In the genomic region with DNA sequence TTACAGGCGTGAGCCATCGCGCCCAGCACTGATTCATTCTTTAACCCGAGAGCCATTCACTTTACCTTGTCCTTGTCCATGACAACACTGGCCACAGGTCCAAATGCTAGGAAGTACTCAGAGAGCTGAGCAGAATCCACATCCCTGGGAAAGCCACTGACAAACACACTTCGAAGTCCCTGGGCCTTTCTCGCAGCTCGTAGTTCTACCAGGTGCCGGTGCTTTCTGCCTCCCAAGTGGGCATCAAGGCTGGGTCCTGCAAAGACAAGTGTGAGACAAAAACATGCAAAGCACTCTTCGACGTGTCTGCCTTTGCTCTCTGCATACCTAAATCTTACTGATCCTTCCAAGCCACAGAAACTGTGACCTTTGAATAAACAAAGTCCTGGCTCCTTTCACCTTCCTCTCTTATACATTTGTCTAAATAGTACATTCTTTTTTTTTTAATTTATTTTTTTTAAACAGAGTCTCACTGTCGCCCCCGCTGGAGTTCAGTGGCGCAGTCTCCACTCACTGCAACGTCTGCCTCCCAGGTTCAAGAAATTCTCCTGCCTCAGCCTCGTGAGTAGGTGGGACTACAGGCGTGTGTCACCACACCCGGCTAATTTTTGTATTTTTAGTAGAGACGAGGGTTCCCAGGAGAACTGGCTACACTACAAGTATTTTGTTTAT, we compare ENCODE assay signal across 2 cellular contexts.
TF ChIP-seq lines count a peak whose summit lies in the region.

No MANE protein-coding gene starts in this region.

TF ChIP-seq in SK-N-SH, 30 proteins besides CTCF, POLR2A, EP300 and RAD21 (continued from another document):
- TF ChIP-seq MXI1 (IDR thresholded peaks at IDR 0.05; ENCODE audit: low read depth, low read length) (no peak), MEF2A (IDR thresholded peaks at IDR 0.05; ENCODE audit: borderline replicate concordance, low read depth) (no peak), GABPA (IDR thresholded peaks at IDR 0.05; ENCODE audit: low read depth) (no peak), NRF1 (IDR thresholded peaks at IDR 0.05; ENCODE audit: low read depth, low read length) (no peak), EZH2phosphoT487 (IDR thresholded peaks at IDR 0.05; ENCODE audit: borderline replicate concordance, low read depth) (no peak)
- TF ChIP-seq, protein P1, sequence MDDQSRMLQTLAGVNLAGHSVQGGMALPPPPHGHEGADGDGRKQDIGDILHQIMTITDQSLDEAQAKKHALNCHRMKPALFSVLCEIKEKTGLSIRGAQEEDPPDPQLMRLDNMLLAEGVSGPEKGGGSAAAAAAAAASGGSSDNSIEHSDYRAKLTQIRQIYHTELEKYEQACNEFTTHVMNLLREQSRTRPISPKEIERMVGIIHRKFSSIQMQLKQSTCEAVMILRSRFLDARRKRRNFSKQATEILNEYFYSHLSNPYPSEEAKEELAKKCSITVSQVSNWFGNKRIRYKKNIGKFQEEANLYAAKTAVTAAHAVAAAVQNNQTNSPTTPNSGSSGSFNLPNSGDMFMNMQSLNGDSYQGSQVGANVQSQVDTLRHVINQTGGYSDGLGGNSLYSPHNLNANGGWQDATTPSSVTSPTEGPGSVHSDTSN (IDR thresholded peaks at IDR 0.05): no peak
- TF ChIP-seq, protein P2, sequence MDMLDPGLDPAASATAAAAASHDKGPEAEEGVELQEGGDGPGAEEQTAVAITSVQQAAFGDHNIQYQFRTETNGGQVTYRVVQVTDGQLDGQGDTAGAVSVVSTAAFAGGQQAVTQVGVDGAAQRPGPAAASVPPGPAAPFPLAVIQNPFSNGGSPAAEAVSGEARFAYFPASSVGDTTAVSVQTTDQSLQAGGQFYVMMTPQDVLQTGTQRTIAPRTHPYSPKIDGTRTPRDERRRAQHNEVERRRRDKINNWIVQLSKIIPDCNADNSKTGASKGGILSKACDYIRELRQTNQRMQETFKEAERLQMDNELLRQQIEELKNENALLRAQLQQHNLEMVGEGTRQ (IDR thresholded peaks at IDR 0.05; ENCODE audit: borderline replicate concordance, low read depth, low read length): no peak
- TF ChIP-seq, protein P3, sequence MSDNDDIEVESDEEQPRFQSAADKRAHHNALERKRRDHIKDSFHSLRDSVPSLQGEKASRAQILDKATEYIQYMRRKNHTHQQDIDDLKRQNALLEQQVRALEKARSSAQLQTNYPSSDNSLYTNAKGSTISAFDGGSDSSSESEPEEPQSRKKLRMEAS (IDR thresholded peaks at IDR 0.05; ENCODE audit: low read depth): no peak
- TF ChIP-seq, protein P4, sequence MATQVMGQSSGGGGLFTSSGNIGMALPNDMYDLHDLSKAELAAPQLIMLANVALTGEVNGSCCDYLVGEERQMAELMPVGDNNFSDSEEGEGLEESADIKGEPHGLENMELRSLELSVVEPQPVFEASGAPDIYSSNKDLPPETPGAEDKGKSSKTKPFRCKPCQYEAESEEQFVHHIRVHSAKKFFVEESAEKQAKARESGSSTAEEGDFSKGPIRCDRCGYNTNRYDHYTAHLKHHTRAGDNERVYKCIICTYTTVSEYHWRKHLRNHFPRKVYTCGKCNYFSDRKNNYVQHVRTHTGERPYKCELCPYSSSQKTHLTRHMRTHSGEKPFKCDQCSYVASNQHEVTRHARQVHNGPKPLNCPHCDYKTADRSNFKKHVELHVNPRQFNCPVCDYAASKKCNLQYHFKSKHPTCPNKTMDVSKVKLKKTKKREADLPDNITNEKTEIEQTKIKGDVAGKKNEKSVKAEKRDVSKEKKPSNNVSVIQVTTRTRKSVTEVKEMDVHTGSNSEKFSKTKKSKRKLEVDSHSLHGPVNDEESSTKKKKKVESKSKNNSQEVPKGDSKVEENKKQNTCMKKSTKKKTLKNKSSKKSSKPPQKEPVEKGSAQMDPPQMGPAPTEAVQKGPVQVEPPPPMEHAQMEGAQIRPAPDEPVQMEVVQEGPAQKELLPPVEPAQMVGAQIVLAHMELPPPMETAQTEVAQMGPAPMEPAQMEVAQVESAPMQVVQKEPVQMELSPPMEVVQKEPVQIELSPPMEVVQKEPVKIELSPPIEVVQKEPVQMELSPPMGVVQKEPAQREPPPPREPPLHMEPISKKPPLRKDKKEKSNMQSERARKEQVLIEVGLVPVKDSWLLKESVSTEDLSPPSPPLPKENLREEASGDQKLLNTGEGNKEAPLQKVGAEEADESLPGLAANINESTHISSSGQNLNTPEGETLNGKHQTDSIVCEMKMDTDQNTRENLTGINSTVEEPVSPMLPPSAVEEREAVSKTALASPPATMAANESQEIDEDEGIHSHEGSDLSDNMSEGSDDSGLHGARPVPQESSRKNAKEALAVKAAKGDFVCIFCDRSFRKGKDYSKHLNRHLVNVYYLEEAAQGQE (IDR thresholded peaks at IDR 0.05; ENCODE audit: low read depth, low read length): no peak

TF ChIP-seq in SK-N-SH treated with all-trans-retinoic acid at 6 μM for 48 hours, 23 proteins besides CTCF, POLR2A, EP300 and RAD21 (continued from another document):
- TF ChIP-seq, protein P5, sequence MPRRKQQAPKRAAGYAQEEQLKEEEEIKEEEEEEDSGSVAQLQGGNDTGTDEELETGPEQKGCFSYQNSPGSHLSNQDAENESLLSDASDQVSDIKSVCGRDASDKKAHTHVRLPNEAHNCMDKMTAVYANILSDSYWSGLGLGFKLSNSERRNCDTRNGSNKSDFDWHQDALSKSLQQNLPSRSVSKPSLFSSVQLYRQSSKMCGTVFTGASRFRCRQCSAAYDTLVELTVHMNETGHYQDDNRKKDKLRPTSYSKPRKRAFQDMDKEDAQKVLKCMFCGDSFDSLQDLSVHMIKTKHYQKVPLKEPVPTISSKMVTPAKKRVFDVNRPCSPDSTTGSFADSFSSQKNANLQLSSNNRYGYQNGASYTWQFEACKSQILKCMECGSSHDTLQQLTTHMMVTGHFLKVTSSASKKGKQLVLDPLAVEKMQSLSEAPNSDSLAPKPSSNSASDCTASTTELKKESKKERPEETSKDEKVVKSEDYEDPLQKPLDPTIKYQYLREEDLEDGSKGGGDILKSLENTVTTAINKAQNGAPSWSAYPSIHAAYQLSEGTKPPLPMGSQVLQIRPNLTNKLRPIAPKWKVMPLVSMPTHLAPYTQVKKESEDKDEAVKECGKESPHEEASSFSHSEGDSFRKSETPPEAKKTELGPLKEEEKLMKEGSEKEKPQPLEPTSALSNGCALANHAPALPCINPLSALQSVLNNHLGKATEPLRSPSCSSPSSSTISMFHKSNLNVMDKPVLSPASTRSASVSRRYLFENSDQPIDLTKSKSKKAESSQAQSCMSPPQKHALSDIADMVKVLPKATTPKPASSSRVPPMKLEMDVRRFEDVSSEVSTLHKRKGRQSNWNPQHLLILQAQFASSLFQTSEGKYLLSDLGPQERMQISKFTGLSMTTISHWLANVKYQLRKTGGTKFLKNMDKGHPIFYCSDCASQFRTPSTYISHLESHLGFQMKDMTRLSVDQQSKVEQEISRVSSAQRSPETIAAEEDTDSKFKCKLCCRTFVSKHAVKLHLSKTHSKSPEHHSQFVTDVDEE (CRISPR knock-in tag; IDR thresholded peaks at IDR 0.05): no peak
- TF ChIP-seq ISL1 (CRISPR knock-in tag; IDR thresholded peaks at IDR 0.05) (no peak), BACH2 (CRISPR knock-in tag; IDR thresholded peaks at IDR 0.05; ENCODE audit: borderline replicate concordance) (no peak)
